Comparison of ENCODE assay signal across 1 cellular context in the genomic region with DNA sequence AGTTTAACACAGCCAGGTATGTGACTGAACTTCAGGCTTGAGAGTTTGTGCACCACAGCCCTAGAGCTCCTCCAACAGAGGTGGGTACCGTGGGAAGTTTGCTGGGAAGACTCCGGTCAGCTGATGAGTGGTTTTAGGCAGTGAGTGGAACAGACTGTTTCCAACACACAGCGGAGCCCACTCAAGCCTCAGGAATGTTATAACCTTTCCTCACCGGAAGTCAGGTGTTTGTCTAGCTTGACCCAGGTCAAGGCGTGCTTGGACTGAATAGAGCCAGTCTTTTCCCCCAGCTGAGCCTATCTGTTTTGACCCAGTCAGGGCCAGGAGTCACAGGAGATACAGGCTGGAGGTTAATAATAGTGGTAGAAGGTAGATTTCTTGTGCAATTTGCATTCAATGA.
TF ChIP-seq lines count a peak whose summit lies in the region.

No MANE protein-coding gene starts in this region.

TF ChIP-seq in HCT116, 20 proteins besides CTCF, POLR2A, EP300 and RAD21 (continued from another document):
- TF ChIP-seq, protein P1, sequence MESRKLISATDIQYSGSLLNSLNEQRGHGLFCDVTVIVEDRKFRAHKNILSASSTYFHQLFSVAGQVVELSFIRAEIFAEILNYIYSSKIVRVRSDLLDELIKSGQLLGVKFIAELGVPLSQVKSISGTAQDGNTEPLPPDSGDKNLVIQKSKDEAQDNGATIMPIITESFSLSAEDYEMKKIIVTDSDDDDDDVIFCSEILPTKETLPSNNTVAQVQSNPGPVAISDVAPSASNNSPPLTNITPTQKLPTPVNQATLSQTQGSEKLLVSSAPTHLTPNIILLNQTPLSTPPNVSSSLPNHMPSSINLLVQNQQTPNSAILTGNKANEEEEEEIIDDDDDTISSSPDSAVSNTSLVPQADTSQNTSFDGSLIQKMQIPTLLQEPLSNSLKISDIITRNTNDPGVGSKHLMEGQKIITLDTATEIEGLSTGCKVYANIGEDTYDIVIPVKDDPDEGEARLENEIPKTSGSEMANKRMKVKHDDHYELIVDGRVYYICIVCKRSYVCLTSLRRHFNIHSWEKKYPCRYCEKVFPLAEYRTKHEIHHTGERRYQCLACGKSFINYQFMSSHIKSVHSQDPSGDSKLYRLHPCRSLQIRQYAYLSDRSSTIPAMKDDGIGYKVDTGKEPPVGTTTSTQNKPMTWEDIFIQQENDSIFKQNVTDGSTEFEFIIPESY (IDR thresholded peaks at IDR 0.05; ENCODE audit: extremely low read depth, insufficient replicate concordance, low read length), result no peak
- TF ChIP-seq EZH2 (IDR thresholded peaks at IDR 0.05), result no peak
- TF ChIP-seq, protein P2, sequence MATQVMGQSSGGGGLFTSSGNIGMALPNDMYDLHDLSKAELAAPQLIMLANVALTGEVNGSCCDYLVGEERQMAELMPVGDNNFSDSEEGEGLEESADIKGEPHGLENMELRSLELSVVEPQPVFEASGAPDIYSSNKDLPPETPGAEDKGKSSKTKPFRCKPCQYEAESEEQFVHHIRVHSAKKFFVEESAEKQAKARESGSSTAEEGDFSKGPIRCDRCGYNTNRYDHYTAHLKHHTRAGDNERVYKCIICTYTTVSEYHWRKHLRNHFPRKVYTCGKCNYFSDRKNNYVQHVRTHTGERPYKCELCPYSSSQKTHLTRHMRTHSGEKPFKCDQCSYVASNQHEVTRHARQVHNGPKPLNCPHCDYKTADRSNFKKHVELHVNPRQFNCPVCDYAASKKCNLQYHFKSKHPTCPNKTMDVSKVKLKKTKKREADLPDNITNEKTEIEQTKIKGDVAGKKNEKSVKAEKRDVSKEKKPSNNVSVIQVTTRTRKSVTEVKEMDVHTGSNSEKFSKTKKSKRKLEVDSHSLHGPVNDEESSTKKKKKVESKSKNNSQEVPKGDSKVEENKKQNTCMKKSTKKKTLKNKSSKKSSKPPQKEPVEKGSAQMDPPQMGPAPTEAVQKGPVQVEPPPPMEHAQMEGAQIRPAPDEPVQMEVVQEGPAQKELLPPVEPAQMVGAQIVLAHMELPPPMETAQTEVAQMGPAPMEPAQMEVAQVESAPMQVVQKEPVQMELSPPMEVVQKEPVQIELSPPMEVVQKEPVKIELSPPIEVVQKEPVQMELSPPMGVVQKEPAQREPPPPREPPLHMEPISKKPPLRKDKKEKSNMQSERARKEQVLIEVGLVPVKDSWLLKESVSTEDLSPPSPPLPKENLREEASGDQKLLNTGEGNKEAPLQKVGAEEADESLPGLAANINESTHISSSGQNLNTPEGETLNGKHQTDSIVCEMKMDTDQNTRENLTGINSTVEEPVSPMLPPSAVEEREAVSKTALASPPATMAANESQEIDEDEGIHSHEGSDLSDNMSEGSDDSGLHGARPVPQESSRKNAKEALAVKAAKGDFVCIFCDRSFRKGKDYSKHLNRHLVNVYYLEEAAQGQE (IDR thresholded peaks at IDR 0.05; ENCODE audit: low read depth), result no peak
